1 cellular context compared by ENCODE assay signal in genomic region chr14:61493239-61493638, GRCh38.
TF ChIP-seq lines count a peak whose summit lies in the region.

No MANE protein-coding gene starts in this region.

TF ChIP-seq in SK-N-SH, 30 proteins besides CTCF, POLR2A, EP300 and RAD21 (continued from another document):
- TF ChIP-seq POLR2AphosphoS5 (IDR thresholded peaks at IDR 0.05; ENCODE audit: low read depth, low read length), result peak; percentile 24; the same call in 1 of the 2 replicates
- TF ChIP-seq NRF1 (IDR thresholded peaks at IDR 0.05; ENCODE audit: low read depth, low read length), result no peak
- TF ChIP-seq FOXM1 (IDR thresholded peaks at IDR 0.05; ENCODE audit: low read depth), result no peak
- TF ChIP-seq ZBTB33 (IDR thresholded peaks at IDR 0.05; ENCODE audit: borderline replicate concordance, low read depth), result no peak
- TF ChIP-seq SMC3 (IDR thresholded peaks at IDR 0.05; ENCODE audit: low read depth, low read length), result no peak
- no peak for TF ChIP-seq IRF3 (IDR thresholded peaks at IDR 0.05; ENCODE audit: low read depth, low read length)
